In the genomic region with DNA sequence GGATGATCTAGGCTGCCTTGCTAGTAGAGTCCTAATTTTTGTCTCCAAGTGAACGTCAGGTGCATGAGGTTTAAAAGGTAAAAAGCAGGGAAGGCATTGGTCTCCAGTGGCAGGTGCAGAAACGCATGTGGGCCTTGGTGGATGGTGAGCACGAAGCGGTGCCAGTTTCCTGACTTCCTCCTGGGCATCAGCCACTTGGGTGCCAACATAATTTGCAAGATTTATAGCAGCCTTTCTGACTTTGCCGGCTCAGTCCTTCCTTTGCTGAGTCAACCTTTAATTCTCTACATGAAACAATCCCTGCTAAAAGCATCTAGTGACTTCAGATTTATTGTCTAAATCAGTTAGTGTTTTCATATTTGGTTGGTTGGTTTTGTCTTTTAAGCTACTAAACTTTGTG, we compare ENCODE assay signal across 21 cellular contexts.
"Had no signal": no experiment of that assay in that cellular context is flagged by ENCODE, and none has a peak within 500 bp of the region (broad histone marks: within the 10 kb centered on the region; RNA-seq: fewer than 3 reads in every experiment).

No MANE protein-coding gene starts in this region.

- ATAC-seq: K562, PC-3, Right ventricle myocardium inferior, SK-N-SH treated with all-trans-retinoic acid at 6 μM for 48 hours had no signal

- DNase-seq: Kasumi-1; MM.1S; NCI-H1092 treated with DMSO at 0.1 percent for 48 hours; NCI-H1417 treated with DMSO at 0.1 percent for 48 hours; NCI-H146; NCI-H1694 treated with DMSO at 0.1 percent for 48 hours; NCI-H1930; NCI-H2081; NCI-H2107; NCI-H2227 treated with DMSO at 0.1 percent for 48 hours; NCI-H524; NCI-H526 treated with DMSO at 0.1 percent for 48 hours; NCI-H748 treated with DMSO at 0.1 percent for 48 hours; NK-92 treated with Interleukin-12 subunit alpha and Interleukin-12 subunit beta, amount 100 ng/mL, for 24 hours; PC-3; Peyer's patch; SHP77 treated with DMSO at 0.1 percent for 48 hours; SJCRH30 had no signal
